In genomic region chr19:37928527-37929286, GRCh38 we compare ENCODE assay signal across 1 cellular context.
TF ChIP-seq lines count a peak whose summit lies in the region.

No MANE protein-coding gene starts in this region.

TF ChIP-seq in GM12878, 131 proteins besides CTCF, POLR2A, EP300 and RAD21 (continued from another document):
- peak; percentile 62 for TF ChIP-seq ATF7 (IDR thresholded peaks at IDR 0.05; ENCODE audit: low read depth)
- TF ChIP-seq NR2C1 (IDR thresholded peaks at IDR 0.05): no peak
- TF ChIP-seq FOXK2 (IDR thresholded peaks at IDR 0.05): no peak
- TF ChIP-seq CBX5 (IDR thresholded peaks at IDR 0.05; ENCODE audit: low read depth): no peak
- TF ChIP-seq NRF1 (conservative IDR thresholded peaks at IDR 0.05; ENCODE audit: low read depth, low read length): no peak
- peak; percentile 84 for TF ChIP-seq ZNF384 (IDR thresholded peaks at IDR 0.05; ENCODE audit: borderline replicate concordance, low read depth, low read length)
- no peak for TF ChIP-seq USF2 (IDR thresholded peaks at IDR 0.05; ENCODE audit: borderline replicate concordance, low read depth, low read length)
- TF ChIP-seq BCL11A (IDR thresholded peaks at IDR 0.05; ENCODE audit: low read depth, low read length): 0 out of 2 replicates have a peak, but pooled peaks have one; percentile 35
- peak; percentile 65 for TF ChIP-seq SKIL (IDR thresholded peaks at IDR 0.05; ENCODE audit: low read depth, poor library complexity, severe bottlenecking)
- TF ChIP-seq ASH2L (IDR thresholded peaks at IDR 0.05; ENCODE audit: borderline replicate concordance, low read depth): 0 out of 2 replicates have a peak, but pooled peaks have one; percentile 31
- TF ChIP-seq MXI1 (IDR thresholded peaks at IDR 0.05; ENCODE audit: low read depth, low read length): peak; percentile 62
- TF ChIP-seq MAX (IDR thresholded peaks at IDR 0.05; ENCODE audit: low read depth, low read length): peak; percentile 49; the same call in 1 of the 2 replicates
- TF ChIP-seq EGR1 (IDR thresholded peaks at IDR 0.05; ENCODE audit: borderline replicate concordance in 1 of 2, low read depth in 2 of 2, low read length in 2 of 2): 0 out of 3 replicates have a peak, but pooled peaks of 1 of the 2 experiments have one; percentile 14
- TF ChIP-seq WRNIP1 (IDR thresholded peaks at IDR 0.05; ENCODE audit: borderline replicate concordance, low read depth, low read length): no peak
- TF ChIP-seq YBX1 (IDR thresholded peaks at IDR 0.05): no peak
- TF ChIP-seq NFYA (IDR thresholded peaks at IDR 0.05; ENCODE audit: borderline replicate concordance, low read depth, low read length): no peak
- TF ChIP-seq ZNF687 (IDR thresholded peaks at IDR 0.05): peak; percentile 69
- TF ChIP-seq STAT3 (IDR thresholded peaks at IDR 0.05; ENCODE audit: low read depth, low read length): no peak
- no peak for TF ChIP-seq TARDBP (IDR thresholded peaks at IDR 0.05; ENCODE audit: borderline replicate concordance)
- no peak for TF ChIP-seq HDAC2 (IDR thresholded peaks at IDR 0.05)
- TF ChIP-seq ZBED1 (IDR thresholded peaks at IDR 0.05; ENCODE audit: borderline replicate concordance): no peak
- TF ChIP-seq FOS (IDR thresholded peaks at IDR 0.05; ENCODE audit: borderline replicate concordance, extremely low read depth, insufficient read length): no peak
- peak; percentile 22 for TF ChIP-seq SP1 (IDR thresholded peaks at IDR 0.05; ENCODE audit: low read depth, low read length)
- no peak for TF ChIP-seq PRDM15 (CRISPR knock-in tag; IDR thresholded peaks at IDR 0.05)
- TF ChIP-seq IRF4 (IDR thresholded peaks at IDR 0.05; ENCODE audit: low read depth, low read length): 0 out of 2 replicates have a peak, but pooled peaks have one; percentile 35
- no peak for TF ChIP-seq RBBP5 (conservative IDR thresholded peaks at IDR 0.05)
- no peak for TF ChIP-seq KLF5 (IDR thresholded peaks at IDR 0.05; ENCODE audit: partially characterized antibody)
- TF ChIP-seq JUNB (IDR thresholded peaks at IDR 0.05): peak; percentile 56; the same call in 1 of the 2 replicates
- peak; percentile 71 for TF ChIP-seq CREB1 (IDR thresholded peaks at IDR 0.05; ENCODE audit: low read depth)
- TF ChIP-seq MTA2 (IDR thresholded peaks at IDR 0.05; ENCODE audit: low read depth): peak; percentile 41; the same call in 1 of the 2 replicates
- peak; percentile 71 for TF ChIP-seq NBN (IDR thresholded peaks at IDR 0.05)
- TF ChIP-seq MEF2B (IDR thresholded peaks at IDR 0.05; ENCODE audit: partially characterized antibody, poor library complexity, severe bottlenecking): peak; percentile 95
